1 cellular context compared by ENCODE assay signal in the genomic region with DNA sequence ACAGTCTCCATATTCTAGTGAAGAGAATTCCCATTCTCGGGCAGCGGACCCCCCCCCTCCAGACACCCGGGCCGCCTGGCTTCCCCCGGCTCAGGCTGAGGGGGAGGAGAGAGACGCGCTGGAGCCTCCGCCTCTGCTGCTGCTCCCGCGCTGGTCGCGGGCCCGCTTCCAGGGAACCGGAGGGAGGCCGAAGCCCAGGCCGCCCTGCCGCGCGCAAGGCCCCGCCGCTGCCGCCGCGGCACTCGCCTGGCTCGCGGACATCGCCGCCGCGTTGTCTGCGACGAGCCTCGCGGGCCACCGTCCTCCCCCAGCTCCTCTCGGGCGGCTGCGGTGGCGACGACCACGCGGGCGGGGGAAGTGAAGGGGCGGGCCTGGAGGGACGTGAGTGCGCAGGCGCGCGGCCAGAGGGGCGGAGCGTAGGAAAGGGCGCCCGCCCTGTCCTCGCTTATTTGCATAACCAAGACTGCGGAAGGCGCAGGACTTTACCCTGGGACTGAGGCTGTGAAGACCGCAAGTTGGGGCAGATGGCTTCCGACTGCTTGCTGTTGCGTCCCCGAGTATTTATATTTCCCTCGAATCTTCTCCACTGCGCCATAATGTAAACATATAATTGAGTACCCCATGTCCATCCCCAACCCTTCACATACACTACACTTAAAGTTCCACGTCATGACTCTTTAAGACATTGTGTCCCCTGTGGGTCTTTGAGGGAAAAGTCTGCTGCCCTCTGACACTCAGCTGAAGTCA.
TF ChIP-seq lines count a peak whose summit lies in the region.

A gene with protein sequence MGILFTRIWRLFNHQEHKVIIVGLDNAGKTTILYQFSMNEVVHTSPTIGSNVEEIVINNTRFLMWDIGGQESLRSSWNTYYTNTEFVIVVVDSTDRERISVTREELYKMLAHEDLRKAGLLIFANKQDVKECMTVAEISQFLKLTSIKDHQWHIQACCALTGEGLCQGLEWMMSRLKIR (minus strand): TSS at position 279 of the 747 bp plus-strand sequence. CDS start 245 bp downstream, at position 34.

TF ChIP-seq in HepG2, 621 proteins besides CTCF, POLR2A, EP300 and RAD21 (continued from another document and continues in another):
- TF ChIP-seq GPBP1L1 (CRISPR knock-in tag; IDR thresholded peaks at IDR 0.05) (no peak), FOXK2 (IDR thresholded peaks at IDR 0.05) (0 out of 2 replicates have a peak, but pooled peaks have one; percentile 28), ZNF569 (CRISPR knock-in tag; IDR thresholded peaks at IDR 0.05; ENCODE audit: borderline replicate concordance) (no peak), TFE3 (CRISPR knock-in tag; IDR thresholded peaks at IDR 0.05) (0 out of 2 replicates have a peak, but pooled peaks have one; percentile 17), CBFB (CRISPR knock-in tag; IDR thresholded peaks at IDR 0.05) (peak; percentile 84; the same call in 1 of the 2 replicates), ZNF770 (CRISPR knock-in tag; IDR thresholded peaks at IDR 0.05) (peak; percentile 71), HOXA9 (CRISPR knock-in tag; IDR thresholded peaks at IDR 0.05; ENCODE audit: borderline replicate concordance) (peak; percentile 92; the same call in 1 of the 2 replicates), ZNF691 (CRISPR knock-in tag; IDR thresholded peaks at IDR 0.05; ENCODE audit: borderline replicate concordance, low read depth) (no peak), ZNF10 (CRISPR knock-in tag; IDR thresholded peaks at IDR 0.05; ENCODE audit: borderline replicate concordance, low read depth) (no peak), ZBTB44 (CRISPR knock-in tag; IDR thresholded peaks at IDR 0.05) (peak; percentile 62; the same call in 1 of the 2 replicates), ZNF430 (CRISPR knock-in tag; IDR thresholded peaks at IDR 0.05) (peak; percentile 93), NCOR1 (IDR thresholded peaks at IDR 0.05; ENCODE audit: borderline replicate concordance, low read length) (peak; percentile 63; the same call in 1 of the 2 replicates), FOXC1 (CRISPR knock-in tag; IDR thresholded peaks at IDR 0.05; ENCODE audit: borderline replicate concordance) (0 out of 2 replicates have a peak, but pooled peaks have one; percentile 69), RARG (CRISPR knock-in tag; IDR thresholded peaks at IDR 0.05; ENCODE audit: low read depth) (0 out of 2 replicates have a peak, but pooled peaks have one; percentile 71), ZNF7 (CRISPR knock-in tag; IDR thresholded peaks at IDR 0.05) (no peak), ZBTB26 (CRISPR knock-in tag; IDR thresholded peaks at IDR 0.05; ENCODE audit: borderline replicate concordance) (peak; percentile 22; the same call in 1 of the 2 replicates), IKZF1 (IDR thresholded peaks at IDR 0.05) (no peak), FLYWCH1 (CRISPR knock-in tag; IDR thresholded peaks at IDR 0.05) (no peak), FOXM1 (CRISPR knock-in tag; IDR thresholded peaks at IDR 0.05) (peak; percentile 43; the same call in 1 of the 2 replicates), ZNF33A (CRISPR knock-in tag; IDR thresholded peaks at IDR 0.05; ENCODE audit: borderline replicate concordance) (no peak), RFX1 (IDR thresholded peaks at IDR 0.05) (no peak), KDM6A (CRISPR knock-in tag; IDR thresholded peaks at IDR 0.05; ENCODE audit: low read depth) (no peak), AGO2 (optimal IDR thresholded peaks at IDR 0.05; ENCODE audit: low read depth, low read length) (peak; percentile 94), SKI (IDR thresholded peaks at IDR 0.05; ENCODE audit: partially characterized antibody) (peak; percentile 92), CSRNP2 (CRISPR knock-in tag; conservative IDR thresholded peaks at IDR 0.05; ENCODE audit: low read depth) (no peak), SOX13 (IDR thresholded peaks at IDR 0.05) (0 out of 2 replicates have a peak, but pooled peaks have one; percentile 47), SOX13 (CRISPR knock-in tag; conservative IDR thresholded peaks at IDR 0.05 in 1 of 2, IDR thresholded peaks at IDR 0.05 in 1 of 2) (peak in 1 of 2 experiments; percentile 38; a peak in 1 of 4 replicates), MZF1 (CRISPR knock-in tag; IDR thresholded peaks at IDR 0.05; ENCODE audit: borderline replicate concordance) (no peak; the same call in 1 of the 2 replicates), NFIB (CRISPR knock-in tag; IDR thresholded peaks at IDR 0.05; ENCODE audit: borderline replicate concordance) (no peak), ZNF709 (CRISPR knock-in tag; IDR thresholded peaks at IDR 0.05) (peak; percentile 98), SRSF4 (IDR thresholded peaks at IDR 0.05; ENCODE audit: low read depth, low read length, poor library complexity, severe bottlenecking) (no peak), TEF (CRISPR knock-in tag; IDR thresholded peaks at IDR 0.05) (no peak), ZNF615 (CRISPR knock-in tag; IDR thresholded peaks at IDR 0.05; ENCODE audit: borderline replicate concordance) (no peak), ZNF30 (CRISPR knock-in tag; IDR thresholded peaks at IDR 0.05) (0 out of 2 replicates have a peak, but pooled peaks have one; percentile 39)
- TF ChIP-seq, protein P1, sequence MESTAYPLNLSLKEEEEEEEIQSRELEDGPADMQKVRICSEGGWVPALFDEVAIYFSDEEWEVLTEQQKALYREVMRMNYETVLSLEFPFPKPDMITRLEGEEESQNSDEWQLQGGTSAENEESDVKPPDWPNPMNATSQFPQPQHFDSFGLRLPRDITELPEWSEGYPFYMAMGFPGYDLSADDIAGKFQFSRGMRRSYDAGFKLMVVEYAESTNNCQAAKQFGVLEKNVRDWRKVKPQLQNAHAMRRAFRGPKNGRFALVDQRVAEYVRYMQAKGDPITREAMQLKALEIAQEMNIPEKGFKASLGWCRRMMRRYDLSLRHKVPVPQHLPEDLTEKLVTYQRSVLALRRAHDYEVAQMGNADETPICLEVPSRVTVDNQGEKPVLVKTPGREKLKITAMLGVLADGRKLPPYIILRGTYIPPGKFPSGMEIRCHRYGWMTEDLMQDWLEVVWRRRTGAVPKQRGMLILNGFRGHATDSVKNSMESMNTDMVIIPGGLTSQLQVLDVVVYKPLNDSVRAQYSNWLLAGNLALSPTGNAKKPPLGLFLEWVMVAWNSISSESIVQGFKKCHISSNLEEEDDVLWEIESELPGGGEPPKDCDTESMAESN (CRISPR knock-in tag; conservative IDR thresholded peaks at IDR 0.05), result peak; percentile 87; the same call in 1 of the 2 replicates
- TF ChIP-seq, protein P2, sequence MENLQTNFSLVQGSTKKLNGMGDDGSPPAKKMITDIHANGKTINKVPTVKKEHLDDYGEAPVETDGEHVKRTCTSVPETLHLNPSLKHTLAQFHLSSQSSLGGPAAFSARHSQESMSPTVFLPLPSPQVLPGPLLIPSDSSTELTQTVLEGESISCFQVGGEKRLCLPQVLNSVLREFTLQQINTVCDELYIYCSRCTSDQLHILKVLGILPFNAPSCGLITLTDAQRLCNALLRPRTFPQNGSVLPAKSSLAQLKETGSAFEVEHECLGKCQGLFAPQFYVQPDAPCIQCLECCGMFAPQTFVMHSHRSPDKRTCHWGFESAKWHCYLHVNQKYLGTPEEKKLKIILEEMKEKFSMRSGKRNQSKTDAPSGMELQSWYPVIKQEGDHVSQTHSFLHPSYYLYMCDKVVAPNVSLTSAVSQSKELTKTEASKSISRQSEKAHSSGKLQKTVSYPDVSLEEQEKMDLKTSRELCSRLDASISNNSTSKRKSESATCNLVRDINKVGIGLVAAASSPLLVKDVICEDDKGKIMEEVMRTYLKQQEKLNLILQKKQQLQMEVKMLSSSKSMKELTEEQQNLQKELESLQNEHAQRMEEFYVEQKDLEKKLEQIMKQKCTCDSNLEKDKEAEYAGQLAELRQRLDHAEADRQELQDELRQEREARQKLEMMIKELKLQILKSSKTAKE (CRISPR knock-in tag; IDR thresholded peaks at IDR 0.05; ENCODE audit: borderline replicate concordance), result peak; percentile 81
